ENCODE assay signal across 1 cellular context in genomic region chr10:26733750-26734568, GRCh38.
TF ChIP-seq lines count a peak whose summit lies in the region.

No MANE protein-coding gene starts in this region.

TF ChIP-seq in HepG2, 621 proteins besides CTCF, POLR2A, EP300 and RAD21 (continued from another document and continues in another):
- TF ChIP-seq ZNF274 (CRISPR knock-in tag; IDR thresholded peaks at IDR 0.05) (no peak), ZSCAN29 (CRISPR knock-in tag; conservative IDR thresholded peaks at IDR 0.05) (no peak), ATF1 (CRISPR knock-in tag; IDR thresholded peaks at IDR 0.05) (no peak), KLF15 (CRISPR knock-in tag; IDR thresholded peaks at IDR 0.05; ENCODE audit: borderline replicate concordance) (no peak), MBNL3 (CRISPR knock-in tag; conservative IDR thresholded peaks at IDR 0.05) (no peak), ZNF562 (CRISPR knock-in tag; IDR thresholded peaks at IDR 0.05; ENCODE audit: borderline replicate concordance) (no peak), MIXL1 (CRISPR knock-in tag; IDR thresholded peaks at IDR 0.05) (peak; percentile 59), ZNF136 (CRISPR knock-in tag; IDR thresholded peaks at IDR 0.05; ENCODE audit: low read depth) (no peak), FLYWCH1 (CRISPR knock-in tag; IDR thresholded peaks at IDR 0.05) (no peak), ZNF776 (CRISPR knock-in tag; IDR thresholded peaks at IDR 0.05) (no peak), ARHGAP35 (CRISPR knock-in tag; IDR thresholded peaks at IDR 0.05; ENCODE audit: borderline replicate concordance) (no peak), GLI4 (CRISPR knock-in tag; IDR thresholded peaks at IDR 0.05; ENCODE audit: borderline replicate concordance) (no peak), ZNF468 (CRISPR knock-in tag; IDR thresholded peaks at IDR 0.05) (no peak), ATM (IDR thresholded peaks at IDR 0.05; ENCODE audit: borderline replicate concordance) (no peak), ZNF557 (CRISPR knock-in tag; IDR thresholded peaks at IDR 0.05) (no peak), ZNF589 (CRISPR knock-in tag; conservative IDR thresholded peaks at IDR 0.05) (no peak), PITX1 (CRISPR knock-in tag; IDR thresholded peaks at IDR 0.05) (no peak; the same call in 1 of the 2 replicates), ZNF264 (CRISPR knock-in tag; IDR thresholded peaks at IDR 0.05) (peak; percentile 98), ZNF564 (CRISPR knock-in tag; IDR thresholded peaks at IDR 0.05) (no peak), KAT2B (IDR thresholded peaks at IDR 0.05; ENCODE audit: borderline replicate concordance, low read depth, low read length) (no peak), SMYD3 (CRISPR knock-in tag; IDR thresholded peaks at IDR 0.05) (no peak), HNRNPL (IDR thresholded peaks at IDR 0.05; ENCODE audit: low read depth, low read length) (no peak), RCOR2 (CRISPR knock-in tag; IDR thresholded peaks at IDR 0.05) (peak; percentile 78; the same call in 1 of the 2 replicates), NONO (IDR thresholded peaks at IDR 0.05) (no peak), NONO (CRISPR knock-in tag; conservative IDR thresholded peaks at IDR 0.05) (peak; percentile 69; the same call in 1 of the 2 replicates), GABPB1 (CRISPR knock-in tag; IDR thresholded peaks at IDR 0.05) (peak; percentile 36; the same call in 1 of the 2 replicates), CENPX (CRISPR knock-in tag; IDR thresholded peaks at IDR 0.05) (no peak), CEBPB (IDR thresholded peaks at IDR 0.05; ENCODE audit: borderline replicate concordance, low read depth, low read length) (no peak), ZNF660 (CRISPR knock-in tag; IDR thresholded peaks at IDR 0.05; ENCODE audit: borderline replicate concordance, low read depth) (no peak), HOXA5 (CRISPR knock-in tag; IDR thresholded peaks at IDR 0.05) (no peak; the same call in 1 of the 2 replicates), ZNF382 (CRISPR knock-in tag; IDR thresholded peaks at IDR 0.05; ENCODE audit: borderline replicate concordance) (no peak), FOXA3 (CRISPR knock-in tag; IDR thresholded peaks at IDR 0.05) (peak; percentile 91), ZNF329 (CRISPR knock-in tag; IDR thresholded peaks at IDR 0.05; ENCODE audit: low read depth) (no peak), SATB2 (CRISPR knock-in tag; IDR thresholded peaks at IDR 0.05) (no peak)
- TF ChIP-seq, protein P1, sequence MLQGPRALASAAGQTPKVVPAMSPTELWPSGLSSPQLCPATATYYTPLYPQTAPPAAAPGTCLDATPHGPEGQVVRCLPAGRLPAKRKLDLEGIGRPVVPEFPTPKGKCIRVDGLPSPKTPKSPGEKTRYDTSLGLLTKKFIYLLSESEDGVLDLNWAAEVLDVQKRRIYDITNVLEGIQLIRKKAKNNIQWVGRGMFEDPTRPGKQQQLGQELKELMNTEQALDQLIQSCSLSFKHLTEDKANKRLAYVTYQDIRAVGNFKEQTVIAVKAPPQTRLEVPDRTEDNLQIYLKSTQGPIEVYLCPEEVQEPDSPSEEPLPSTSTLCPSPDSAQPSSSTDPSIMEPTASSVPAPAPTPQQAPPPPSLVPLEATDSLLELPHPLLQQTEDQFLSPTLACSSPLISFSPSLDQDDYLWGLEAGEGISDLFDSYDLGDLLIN (CRISPR knock-in tag; IDR thresholded peaks at IDR 0.05; ENCODE audit: borderline replicate concordance): no peak
- TF ChIP-seq, protein P2, sequence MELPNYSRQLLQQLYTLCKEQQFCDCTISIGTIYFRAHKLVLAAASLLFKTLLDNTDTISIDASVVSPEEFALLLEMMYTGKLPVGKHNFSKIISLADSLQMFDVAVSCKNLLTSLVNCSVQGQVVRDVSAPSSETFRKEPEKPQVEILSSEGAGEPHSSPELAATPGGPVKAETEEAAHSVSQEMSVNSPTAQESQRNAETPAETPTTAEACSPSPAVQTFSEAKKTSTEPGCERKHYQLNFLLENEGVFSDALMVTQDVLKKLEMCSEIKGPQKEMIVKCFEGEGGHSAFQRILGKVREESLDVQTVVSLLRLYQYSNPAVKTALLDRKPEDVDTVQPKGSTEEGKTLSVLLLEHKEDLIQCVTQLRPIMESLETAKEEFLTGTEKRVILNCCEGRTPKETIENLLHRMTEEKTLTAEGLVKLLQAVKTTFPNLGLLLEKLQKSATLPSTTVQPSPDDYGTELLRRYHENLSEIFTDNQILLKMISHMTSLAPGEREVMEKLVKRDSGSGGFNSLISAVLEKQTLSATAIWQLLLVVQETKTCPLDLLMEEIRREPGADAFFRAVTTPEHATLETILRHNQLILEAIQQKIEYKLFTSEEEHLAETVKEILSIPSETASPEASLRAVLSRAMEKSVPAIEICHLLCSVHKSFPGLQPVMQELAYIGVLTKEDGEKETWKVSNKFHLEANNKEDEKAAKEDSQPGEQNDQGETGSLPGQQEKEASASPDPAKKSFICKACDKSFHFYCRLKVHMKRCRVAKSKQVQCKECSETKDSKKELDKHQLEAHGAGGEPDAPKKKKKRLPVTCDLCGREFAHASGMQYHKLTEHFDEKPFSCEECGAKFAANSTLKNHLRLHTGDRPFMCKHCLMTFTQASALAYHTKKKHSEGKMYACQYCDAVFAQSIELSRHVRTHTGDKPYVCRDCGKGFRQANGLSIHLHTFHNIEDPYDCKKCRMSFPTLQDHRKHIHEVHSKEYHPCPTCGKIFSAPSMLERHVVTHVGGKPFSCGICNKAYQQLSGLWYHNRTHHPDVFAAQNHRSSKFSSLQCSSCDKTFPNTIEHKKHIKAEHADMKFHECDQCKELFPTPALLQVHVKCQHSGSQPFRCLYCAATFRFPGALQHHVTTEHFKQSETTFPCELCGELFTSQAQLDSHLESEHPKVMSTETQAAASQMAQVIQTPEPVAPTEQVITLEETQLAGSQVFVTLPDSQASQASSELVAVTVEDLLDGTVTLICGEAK (IDR thresholded peaks at IDR 0.05): no peak
- TF ChIP-seq, protein P2 (CRISPR knock-in tag; IDR thresholded peaks at IDR 0.05): no peak; the same call in 1 of the 2 replicates
- TF ChIP-seq, protein P3, sequence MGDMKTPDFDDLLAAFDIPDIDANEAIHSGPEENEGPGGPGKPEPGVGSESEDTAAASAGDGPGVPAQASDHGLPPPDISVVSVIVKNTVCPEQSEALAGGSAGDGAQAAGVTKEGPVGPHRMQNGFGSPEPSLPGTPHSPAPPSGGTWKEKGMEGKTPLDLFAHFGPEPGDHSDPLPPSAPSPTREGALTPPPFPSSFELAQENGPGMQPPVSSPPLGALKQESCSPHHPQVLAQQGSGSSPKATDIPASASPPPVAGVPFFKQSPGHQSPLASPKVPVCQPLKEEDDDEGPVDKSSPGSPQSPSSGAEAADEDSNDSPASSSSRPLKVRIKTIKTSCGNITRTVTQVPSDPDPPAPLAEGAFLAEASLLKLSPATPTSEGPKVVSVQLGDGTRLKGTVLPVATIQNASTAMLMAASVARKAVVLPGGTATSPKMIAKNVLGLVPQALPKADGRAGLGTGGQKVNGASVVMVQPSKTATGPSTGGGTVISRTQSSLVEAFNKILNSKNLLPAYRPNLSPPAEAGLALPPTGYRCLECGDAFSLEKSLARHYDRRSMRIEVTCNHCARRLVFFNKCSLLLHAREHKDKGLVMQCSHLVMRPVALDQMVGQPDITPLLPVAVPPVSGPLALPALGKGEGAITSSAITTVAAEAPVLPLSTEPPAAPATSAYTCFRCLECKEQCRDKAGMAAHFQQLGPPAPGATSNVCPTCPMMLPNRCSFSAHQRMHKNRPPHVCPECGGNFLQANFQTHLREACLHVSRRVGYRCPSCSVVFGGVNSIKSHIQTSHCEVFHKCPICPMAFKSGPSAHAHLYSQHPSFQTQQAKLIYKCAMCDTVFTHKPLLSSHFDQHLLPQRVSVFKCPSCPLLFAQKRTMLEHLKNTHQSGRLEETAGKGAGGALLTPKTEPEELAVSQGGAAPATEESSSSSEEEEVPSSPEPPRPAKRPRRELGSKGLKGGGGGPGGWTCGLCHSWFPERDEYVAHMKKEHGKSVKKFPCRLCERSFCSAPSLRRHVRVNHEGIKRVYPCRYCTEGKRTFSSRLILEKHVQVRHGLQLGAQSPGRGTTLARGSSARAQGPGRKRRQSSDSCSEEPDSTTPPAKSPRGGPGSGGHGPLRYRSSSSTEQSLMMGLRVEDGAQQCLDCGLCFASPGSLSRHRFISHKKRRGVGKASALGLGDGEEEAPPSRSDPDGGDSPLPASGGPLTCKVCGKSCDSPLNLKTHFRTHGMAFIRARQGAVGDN (CRISPR knock-in tag; IDR thresholded peaks at IDR 0.05): peak; percentile 92
- TF ChIP-seq, protein P4, sequence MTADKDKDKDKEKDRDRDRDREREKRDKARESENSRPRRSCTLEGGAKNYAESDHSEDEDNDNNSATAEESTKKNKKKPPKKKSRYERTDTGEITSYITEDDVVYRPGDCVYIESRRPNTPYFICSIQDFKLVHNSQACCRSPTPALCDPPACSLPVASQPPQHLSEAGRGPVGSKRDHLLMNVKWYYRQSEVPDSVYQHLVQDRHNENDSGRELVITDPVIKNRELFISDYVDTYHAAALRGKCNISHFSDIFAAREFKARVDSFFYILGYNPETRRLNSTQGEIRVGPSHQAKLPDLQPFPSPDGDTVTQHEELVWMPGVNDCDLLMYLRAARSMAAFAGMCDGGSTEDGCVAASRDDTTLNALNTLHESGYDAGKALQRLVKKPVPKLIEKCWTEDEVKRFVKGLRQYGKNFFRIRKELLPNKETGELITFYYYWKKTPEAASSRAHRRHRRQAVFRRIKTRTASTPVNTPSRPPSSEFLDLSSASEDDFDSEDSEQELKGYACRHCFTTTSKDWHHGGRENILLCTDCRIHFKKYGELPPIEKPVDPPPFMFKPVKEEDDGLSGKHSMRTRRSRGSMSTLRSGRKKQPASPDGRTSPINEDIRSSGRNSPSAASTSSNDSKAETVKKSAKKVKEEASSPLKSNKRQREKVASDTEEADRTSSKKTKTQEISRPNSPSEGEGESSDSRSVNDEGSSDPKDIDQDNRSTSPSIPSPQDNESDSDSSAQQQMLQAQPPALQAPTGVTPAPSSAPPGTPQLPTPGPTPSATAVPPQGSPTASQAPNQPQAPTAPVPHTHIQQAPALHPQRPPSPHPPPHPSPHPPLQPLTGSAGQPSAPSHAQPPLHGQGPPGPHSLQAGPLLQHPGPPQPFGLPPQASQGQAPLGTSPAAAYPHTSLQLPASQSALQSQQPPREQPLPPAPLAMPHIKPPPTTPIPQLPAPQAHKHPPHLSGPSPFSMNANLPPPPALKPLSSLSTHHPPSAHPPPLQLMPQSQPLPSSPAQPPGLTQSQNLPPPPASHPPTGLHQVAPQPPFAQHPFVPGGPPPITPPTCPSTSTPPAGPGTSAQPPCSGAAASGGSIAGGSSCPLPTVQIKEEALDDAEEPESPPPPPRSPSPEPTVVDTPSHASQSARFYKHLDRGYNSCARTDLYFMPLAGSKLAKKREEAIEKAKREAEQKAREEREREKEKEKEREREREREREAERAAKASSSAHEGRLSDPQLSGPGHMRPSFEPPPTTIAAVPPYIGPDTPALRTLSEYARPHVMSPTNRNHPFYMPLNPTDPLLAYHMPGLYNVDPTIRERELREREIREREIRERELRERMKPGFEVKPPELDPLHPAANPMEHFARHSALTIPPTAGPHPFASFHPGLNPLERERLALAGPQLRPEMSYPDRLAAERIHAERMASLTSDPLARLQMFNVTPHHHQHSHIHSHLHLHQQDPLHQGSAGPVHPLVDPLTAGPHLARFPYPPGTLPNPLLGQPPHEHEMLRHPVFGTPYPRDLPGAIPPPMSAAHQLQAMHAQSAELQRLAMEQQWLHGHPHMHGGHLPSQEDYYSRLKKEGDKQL (CRISPR knock-in tag; IDR thresholded peaks at IDR 0.05; ENCODE audit: low read depth): no peak; the same call in 1 of the 2 replicates
- TF ChIP-seq, protein P5, sequence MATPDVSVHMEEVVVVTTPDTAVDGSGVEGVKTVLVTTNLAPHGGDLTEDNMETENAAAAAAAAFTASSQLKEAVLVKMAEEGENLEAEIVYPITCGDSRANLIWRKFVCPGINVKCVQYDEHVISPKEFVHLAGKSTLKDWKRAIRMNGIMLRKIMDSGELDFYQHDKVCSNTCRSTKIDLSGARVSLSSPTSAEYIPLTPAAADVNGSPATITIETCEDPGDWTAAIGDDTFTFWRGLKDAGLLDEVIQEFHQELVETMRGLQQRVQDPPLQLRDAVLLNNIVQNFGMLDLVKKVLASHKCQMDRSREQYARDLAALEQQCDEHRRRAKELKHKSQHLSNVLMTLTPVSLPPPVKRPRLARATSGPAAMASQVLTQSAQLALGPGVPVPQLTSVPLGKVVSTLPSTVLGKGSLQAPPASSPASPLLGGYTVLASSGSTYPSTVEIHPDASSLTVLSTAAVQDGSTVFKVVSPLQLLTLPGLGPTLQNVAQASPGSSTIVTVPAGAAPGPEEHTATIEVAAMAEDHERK (CRISPR knock-in tag; IDR thresholded peaks at IDR 0.05; ENCODE audit: low read depth): no peak
- TF ChIP-seq, protein P6, sequence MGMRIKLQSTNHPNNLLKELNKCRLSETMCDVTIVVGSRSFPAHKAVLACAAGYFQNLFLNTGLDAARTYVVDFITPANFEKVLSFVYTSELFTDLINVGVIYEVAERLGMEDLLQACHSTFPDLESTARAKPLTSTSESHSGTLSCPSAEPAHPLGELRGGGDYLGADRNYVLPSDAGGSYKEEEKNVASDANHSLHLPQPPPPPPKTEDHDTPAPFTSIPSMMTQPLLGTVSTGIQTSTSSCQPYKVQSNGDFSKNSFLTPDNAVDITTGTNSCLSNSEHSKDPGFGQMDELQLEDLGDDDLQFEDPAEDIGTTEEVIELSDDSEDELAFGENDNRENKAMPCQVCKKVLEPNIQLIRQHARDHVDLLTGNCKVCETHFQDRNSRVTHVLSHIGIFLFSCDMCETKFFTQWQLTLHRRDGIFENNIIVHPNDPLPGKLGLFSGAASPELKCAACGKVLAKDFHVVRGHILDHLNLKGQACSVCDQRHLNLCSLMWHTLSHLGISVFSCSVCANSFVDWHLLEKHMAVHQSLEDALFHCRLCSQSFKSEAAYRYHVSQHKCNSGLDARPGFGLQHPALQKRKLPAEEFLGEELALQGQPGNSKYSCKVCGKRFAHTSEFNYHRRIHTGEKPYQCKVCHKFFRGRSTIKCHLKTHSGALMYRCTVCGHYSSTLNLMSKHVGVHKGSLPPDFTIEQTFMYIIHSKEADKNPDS (CRISPR knock-in tag; IDR thresholded peaks at IDR 0.05): no peak
